In genomic region chr17:27985736-27986394, GRCh38 we compare ENCODE assay signal across 15 cellular contexts. TPM values are rescaled to one million over a fixed set of nuclear protein-coding genes. Genes with fewer than 3 reads are reported as not detected.
DNase-seq lines count a peak whose midpoint lies in the region; ATAC-seq and TF ChIP-seq lines count a peak whose summit lies in the region.
"Had no signal": no experiment of that assay in that cellular context is flagged by ENCODE, and none has a peak within 500 bp of the region (broad histone marks: within the 10 kb centered on the region; RNA-seq: fewer than 3 reads in every experiment).

No MANE protein-coding gene starts in this region.

- BruUV-seq in A673 (replicated peaks; lab: Mats Ljungman, UMichigan), result no TSS peak

- no peak overlapping the region for H3K4me3 ChIP-seq in A673 (ENCODE audit: low read depth, low read length, poor library complexity, severe bottlenecking)
- no peak overlapping the region for H3K4me3 ChIP-seq in dorsolateral prefrontal cortex
- H3K4me3 ChIP-seq: stomach, vagina had no signal

- H3K27ac ChIP-seq in A673 (ENCODE audit: low read depth, low read length, poor library complexity, severe bottlenecking) (peak overlapping the region; percentile 58), dorsolateral prefrontal cortex (peak overlapping the region in 35 of 59 donors; percentile 2 to 81 (median 44))
- H3K27ac ChIP-seq: vagina had no signal

- peaks cover 25% of the 10 kb centered on the region for H3K4me1 ChIP-seq in A673 (ENCODE audit: insufficient read depth, low read length, poor library complexity, severe bottlenecking)

- H3K36me3 ChIP-seq in A673 (ENCODE audit: insufficient read depth, low read length, poor library complexity, severe bottlenecking), result no peaks in the 10 kb centered on the region
- H3K36me3 ChIP-seq: stomach, vagina had no signal

- in situ Hi-C loops in GM13977 (cut with MboI; ENCODE audit: low pct_unique_long_range_greater_than_20kb, low sequenced_read_pairs, unreplicated experiment), result no loop called here

- TF ChIP-seq CTCF in A673 (conservative IDR thresholded peaks at IDR 0.05; ENCODE audit: low read depth, low read length) (no peak), GM13977 (IDR thresholded peaks at IDR 0.05; ENCODE audit: extremely low read depth, insufficient read depth, missing control alignments) (no peak), dorsolateral prefrontal cortex (IDR thresholded peaks at IDR 0.05 in 54 of 56, conservative IDR thresholded peaks at IDR 0.05 in 2 of 56; ENCODE audit: low read depth in 1 of 56, partially characterized antibody in 56 of 56) (no peak)

- intact Hi-C loops in A673 (cut with micrococcal nuclease; ENCODE audit: unreplicated experiment), result no loop called here
- intact Hi-C loops in dorsolateral prefrontal cortex (cut with DNase I), result no loop called here

- no peak for DNase-seq in A673 (ENCODE audit: low spot score)
- DNase-seq in GM13977 (ENCODE audit: low spot score), result peak; percentile 33
- no peak for DNase-seq in dorsolateral prefrontal cortex
- no peak for DNase-seq in OCI-M2 (lab: John Stamatoyannopoulos, UW; ENCODE audit: unreplicated experiment)
- DNase-seq: activated CD4-positive, alpha-beta T cell treated with anti-CD3 and anti-CD28 coated beads for 48 hours; activated naive CD4-positive, alpha-beta T cell treated with anti-CD3 and anti-CD28 coated beads, Interleukin-2, amount 50 U/mL, for 16 hours; naive thymus-derived CD8-positive, alpha-beta T cell; NCI-H1417 treated with DMSO at 0.1 percent for 48 hours; NCI-H345; stomach had no signal

- ATAC-seq in HG03342 (IDR thresholded peaks at IDR 0.05; ENCODE audit: unreplicated experiment) (peak; percentile 53), SK-N-SH treated with all-trans-retinoic acid at 6 μM for 48 hours (no peak), HG02610 (IDR thresholded peaks at IDR 0.05; ENCODE audit: unreplicated experiment) (no peak), GM21737 (IDR thresholded peaks at IDR 0.05; ENCODE audit: unreplicated experiment) (no peak)
- ATAC-seq: naive thymus-derived CD8-positive, alpha-beta T cell had no signal

- POLR2A ChIA-PET in A673 (lab: Charles Lee; ENCODE audit: low non-redundant PET), result no interaction called here

- no peaks in the 10 kb centered on the region for H3K27me3 ChIP-seq in A673 (replicated peaks; ENCODE audit: insufficient read depth, low read depth, low read length, poor library complexity)
- no peaks in the 10 kb centered on the region for H3K27me3 ChIP-seq in dorsolateral prefrontal cortex
- H3K27me3 ChIP-seq: vagina had no signal

- no peaks in the 10 kb centered on the region for H3K9me3 ChIP-seq in A673 (ENCODE audit: low read depth, low read length, poor library complexity, severe bottlenecking)
- H3K9me3 ChIP-seq: stomach, vagina had no signal

- CTCF ChIA-PET in A673 (lab: Charles Lee), result no interaction called here

TF ChIP-seq in SK-N-SH treated with all-trans-retinoic acid at 6 μM for 48 hours, 23 proteins besides CTCF, POLR2A, EP300 and RAD21:
- TF ChIP-seq ARNTL (CRISPR knock-in tag; IDR thresholded peaks at IDR 0.05; ENCODE audit: borderline replicate concordance, low read depth), result no peak
- no peak for TF ChIP-seq ZFP30 (CRISPR knock-in tag; IDR thresholded peaks at IDR 0.05)
- TF ChIP-seq ZNF565 (CRISPR knock-in tag; conservative IDR thresholded peaks at IDR 0.05; ENCODE audit: low read depth), result no peak
- no peak for TF ChIP-seq SNAI2 (CRISPR knock-in tag; IDR thresholded peaks at IDR 0.05)
- TF ChIP-seq BACH2 (CRISPR knock-in tag; IDR thresholded peaks at IDR 0.05; ENCODE audit: borderline replicate concordance), result no peak
- no peak for TF ChIP-seq OSR1 (CRISPR knock-in tag; IDR thresholded peaks at IDR 0.05)
- no peak for TF ChIP-seq GLIS3 (CRISPR knock-in tag; IDR thresholded peaks at IDR 0.05)
- TF ChIP-seq, protein P1, sequence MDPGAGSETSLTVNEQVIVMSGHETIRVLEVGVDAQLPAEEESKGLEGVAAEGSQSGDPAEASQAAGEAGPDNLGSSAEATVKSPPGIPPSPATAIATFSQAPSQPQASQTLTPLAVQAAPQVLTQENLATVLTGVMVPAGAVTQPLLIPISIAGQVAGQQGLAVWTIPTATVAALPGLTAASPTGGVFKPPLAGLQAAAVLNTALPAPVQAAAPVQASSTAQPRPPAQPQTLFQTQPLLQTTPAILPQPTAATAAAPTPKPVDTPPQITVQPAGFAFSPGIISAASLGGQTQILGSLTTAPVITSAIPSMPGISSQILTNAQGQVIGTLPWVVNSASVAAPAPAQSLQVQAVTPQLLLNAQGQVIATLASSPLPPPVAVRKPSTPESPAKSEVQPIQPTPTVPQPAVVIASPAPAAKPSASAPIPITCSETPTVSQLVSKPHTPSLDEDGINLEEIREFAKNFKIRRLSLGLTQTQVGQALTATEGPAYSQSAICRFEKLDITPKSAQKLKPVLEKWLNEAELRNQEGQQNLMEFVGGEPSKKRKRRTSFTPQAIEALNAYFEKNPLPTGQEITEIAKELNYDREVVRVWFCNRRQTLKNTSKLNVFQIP (CRISPR knock-in tag; IDR thresholded peaks at IDR 0.05; ENCODE audit: borderline replicate concordance, low read depth), result no peak
- no peak for TF ChIP-seq ZFP3 (CRISPR knock-in tag; IDR thresholded peaks at IDR 0.05)
- no peak for TF ChIP-seq ZC3H10 (CRISPR knock-in tag; IDR thresholded peaks at IDR 0.05)
- TF ChIP-seq PATZ1 (CRISPR knock-in tag; IDR thresholded peaks at IDR 0.05; ENCODE audit: borderline replicate concordance), result no peak
- TF ChIP-seq TCF4 (CRISPR knock-in tag; IDR thresholded peaks at IDR 0.05; ENCODE audit: borderline replicate concordance), result no peak
- TF ChIP-seq, protein P2, sequence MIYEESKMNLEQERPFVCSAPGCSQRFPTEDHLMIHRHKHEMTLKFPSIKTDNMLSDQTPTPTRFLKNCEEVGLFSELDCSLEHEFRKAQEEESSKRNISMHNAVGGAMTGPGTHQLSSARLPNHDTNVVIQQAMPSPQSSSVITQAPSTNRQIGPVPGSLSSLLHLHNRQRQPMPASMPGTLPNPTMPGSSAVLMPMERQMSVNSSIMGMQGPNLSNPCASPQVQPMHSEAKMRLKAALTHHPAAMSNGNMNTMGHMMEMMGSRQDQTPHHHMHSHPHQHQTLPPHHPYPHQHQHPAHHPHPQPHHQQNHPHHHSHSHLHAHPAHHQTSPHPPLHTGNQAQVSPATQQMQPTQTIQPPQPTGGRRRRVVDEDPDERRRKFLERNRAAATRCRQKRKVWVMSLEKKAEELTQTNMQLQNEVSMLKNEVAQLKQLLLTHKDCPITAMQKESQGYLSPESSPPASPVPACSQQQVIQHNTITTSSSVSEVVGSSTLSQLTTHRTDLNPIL (CRISPR knock-in tag; IDR thresholded peaks at IDR 0.05; ENCODE audit: low read depth), result no peak
- TF ChIP-seq, protein P3, sequence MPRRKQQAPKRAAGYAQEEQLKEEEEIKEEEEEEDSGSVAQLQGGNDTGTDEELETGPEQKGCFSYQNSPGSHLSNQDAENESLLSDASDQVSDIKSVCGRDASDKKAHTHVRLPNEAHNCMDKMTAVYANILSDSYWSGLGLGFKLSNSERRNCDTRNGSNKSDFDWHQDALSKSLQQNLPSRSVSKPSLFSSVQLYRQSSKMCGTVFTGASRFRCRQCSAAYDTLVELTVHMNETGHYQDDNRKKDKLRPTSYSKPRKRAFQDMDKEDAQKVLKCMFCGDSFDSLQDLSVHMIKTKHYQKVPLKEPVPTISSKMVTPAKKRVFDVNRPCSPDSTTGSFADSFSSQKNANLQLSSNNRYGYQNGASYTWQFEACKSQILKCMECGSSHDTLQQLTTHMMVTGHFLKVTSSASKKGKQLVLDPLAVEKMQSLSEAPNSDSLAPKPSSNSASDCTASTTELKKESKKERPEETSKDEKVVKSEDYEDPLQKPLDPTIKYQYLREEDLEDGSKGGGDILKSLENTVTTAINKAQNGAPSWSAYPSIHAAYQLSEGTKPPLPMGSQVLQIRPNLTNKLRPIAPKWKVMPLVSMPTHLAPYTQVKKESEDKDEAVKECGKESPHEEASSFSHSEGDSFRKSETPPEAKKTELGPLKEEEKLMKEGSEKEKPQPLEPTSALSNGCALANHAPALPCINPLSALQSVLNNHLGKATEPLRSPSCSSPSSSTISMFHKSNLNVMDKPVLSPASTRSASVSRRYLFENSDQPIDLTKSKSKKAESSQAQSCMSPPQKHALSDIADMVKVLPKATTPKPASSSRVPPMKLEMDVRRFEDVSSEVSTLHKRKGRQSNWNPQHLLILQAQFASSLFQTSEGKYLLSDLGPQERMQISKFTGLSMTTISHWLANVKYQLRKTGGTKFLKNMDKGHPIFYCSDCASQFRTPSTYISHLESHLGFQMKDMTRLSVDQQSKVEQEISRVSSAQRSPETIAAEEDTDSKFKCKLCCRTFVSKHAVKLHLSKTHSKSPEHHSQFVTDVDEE (CRISPR knock-in tag; IDR thresholded peaks at IDR 0.05), result no peak
- no peak for TF ChIP-seq RARB (CRISPR knock-in tag; IDR thresholded peaks at IDR 0.05)
- no peak for TF ChIP-seq CSDC2 (CRISPR knock-in tag; IDR thresholded peaks at IDR 0.05)

RNA-seq across cellular contexts. Expression of gene NLK, which starts 56.6 kb away (rescaled TPM):
- 23.6 and 23.8 TPM in 2 replicates for total RNA-seq in A673 (2021)
- total RNA-seq in dorsolateral prefrontal cortex, result 100 to 1,000 TPM in 109 of 120 experiments, 10 to 100 TPM in 11; 75.6 to 169 (median 124) TPM
